ENCODE assay signal across 24 cellular contexts in genomic region chr2:195574305-195574704, GRCh38.
DNase-seq lines count a peak whose midpoint lies in the region; ATAC-seq, FAIRE-seq and TF ChIP-seq lines count a peak whose summit lies in the region.
"Had no signal": no experiment of that assay in that cellular context is flagged by ENCODE, and none has a peak within 500 bp of the region (broad histone marks: within the 10 kb centered on the region; RNA-seq: fewer than 3 reads in every experiment).

No MANE protein-coding gene starts in this region.

- DNase-seq in CD14-positive monocyte (ENCODE audit: low spot score) (no peak), KBM-7 (peak; percentile 53), GM12878 (ENCODE audit: low read depth, low spot score) (no peak), NCI-H187 (lab: John Stamatoyannopoulos, UW) (no peak), NCI-H69 (lab: John Stamatoyannopoulos, UW) (no peak), NCI-H82 (lab: John Stamatoyannopoulos, UW) (no peak), type B pancreatic cell (ENCODE audit: extremely low spot score, unreplicated experiment) (no peak)
- DNase-seq in naive thymus-derived CD4-positive, alpha-beta T cell: no peak
- DNase-seq: activated CD8-positive, alpha-beta T cell treated with anti-CD3 and anti-CD28 coated beads for 36 hours; caudate nucleus; DMS79 treated with DMSO at 0.1 percent for 48 hours; heart left ventricle; left colon; MG63; NCI-H526; RPMI8226; T1000; uterus had no signal

- no peak overlapping the region for H2AFZ ChIP-seq in GM12878 (ENCODE audit: control insufficient read depth, low read depth, low read length)

- no peaks in the 10 kb centered on the region for H3K27me3 ChIP-seq in GM12878 (replicated peaks in 1 of 2; ENCODE audit: control insufficient read depth in 2 of 2, insufficient read depth in 2 of 2, low read length in 1 of 2)
- H3K27me3 ChIP-seq in naive thymus-derived CD4-positive, alpha-beta T cell (ENCODE audit: control insufficient read depth in 2 of 2, insufficient read depth in 2 of 2, low read length in 2 of 2): no peaks in the 10 kb centered on the region
- H3K27me3 ChIP-seq: ascending aorta, heart left ventricle, MG63, uterus had no signal

- H3K79me2 ChIP-seq in GM12878 (ENCODE audit: control insufficient read depth, insufficient read depth, low read length): no peaks in the 10 kb centered on the region

- no peak overlapping the region for H3K4me2 ChIP-seq in GM12878 (ENCODE audit: control insufficient read depth, insufficient read depth)
- H3K4me2 ChIP-seq: GM23338 had no signal

- ATAC-seq in GM12878: no peak
- ATAC-seq in naive thymus-derived CD4-positive, alpha-beta T cell: peak; percentile 54
- ATAC-seq: activated CD4-positive, CD25-positive, alpha-beta regulatory T cell treated with anti-CD3 and anti-CD28 coated beads, Interleukin-2, amount 50 U/mL, for 24 hours; activated CD8-positive, alpha-beta T cell treated with anti-CD3 and anti-CD28 coated beads for 36 hours; GM23338; left colon had no signal

- no peaks in the 10 kb centered on the region for H3K9me3 Mint-ChIP-seq in CD14-positive monocyte
- peaks cover 0 to 11% (median 0%) of the 10 kb centered on the region in 11 donors for H3K9me3 Mint-ChIP-seq in naive thymus-derived CD4-positive, alpha-beta T cell
- no peaks in the 10 kb centered on the region for H3K9me3 Mint-ChIP-seq in type B pancreatic cell
- H3K9me3 Mint-ChIP-seq: activated CD8-positive, alpha-beta T cell treated with anti-CD3 and anti-CD28 coated beads for 36 hours had no signal

- SMC1A ChIA-PET in GM12878 (lab: Charles Lee; ENCODE audit: uncharacterized antibody, unreplicated experiment): interaction anchor here (1.0 to 8.9 kb wide), 19 partner anchors 9 to 493 kb away, joined by 3 to 244 read pairs (median 13); partner anchors contain the start of genes DNAH7 and SLC39A10

- TF ChIP-seq RAD21 in GM12878 (IDR thresholded peaks at IDR 0.05; ENCODE audit: insufficient read depth, low read depth, low read length): no peak

- H3K4me3 Mint-ChIP-seq in CD14-positive monocyte (peak overlapping the region in 1 of 2 donors; percentile 11), type B pancreatic cell (no peak overlapping the region)
- peak overlapping the region in 1 of 10 donors; percentile 1 for H3K4me3 Mint-ChIP-seq in naive thymus-derived CD4-positive, alpha-beta T cell
- H3K4me3 Mint-ChIP-seq: activated CD8-positive, alpha-beta T cell treated with anti-CD3 and anti-CD28 coated beads for 36 hours; GM23338; neural crest cell had no signal

- POLR2A ChIA-PET in GM12878 (lab: Charles Lee): interaction anchor here (0.6 to 2.9 kb wide), 4 partner anchors 13 to 831 kb away, joined by 3 to 17 read pairs (median 6); no protein-coding TSS in a partner anchor
- POLR2A ChIA-PET in naive thymus-derived CD4-positive, alpha-beta T cell (lab: Charles Lee): interaction anchor here (1.0 to 10.8 kb wide), 5 partner anchors 9 to 85 kb away, joined by 3 to 136 read pairs (median 7); partner anchors contain the start of gene SLC39A10

- no peaks in the 10 kb centered on the region for H3K36me3 Mint-ChIP-seq in CD14-positive monocyte
- peaks cover 0 to 25% (median 5%) of the 10 kb centered on the region in 5 donors for H3K36me3 Mint-ChIP-seq in naive thymus-derived CD4-positive, alpha-beta T cell
- H3K36me3 Mint-ChIP-seq in type B pancreatic cell: no peaks in the 10 kb centered on the region

- H3K27me3 Mint-ChIP-seq in CD14-positive monocyte (ENCODE audit: low read depth in 3 of 3) (no peaks in the 10 kb centered on the region), type B pancreatic cell (no peaks in the 10 kb centered on the region)
- no peaks in the 10 kb centered on the region for H3K27me3 Mint-ChIP-seq in naive thymus-derived CD4-positive, alpha-beta T cell
- H3K27me3 Mint-ChIP-seq: activated CD8-positive, alpha-beta T cell treated with anti-CD3 and anti-CD28 coated beads for 36 hours; progenitor cell of endocrine pancreas had no signal

- in situ Hi-C loops in KBM-7 (cut with MboI; ENCODE audit: low pct_unique_long_range_greater_than_20kb, low sequenced_read_pairs) (no loop called here), GM12878 (cut with MboI) (loop anchor here (10.0 kb wide), 1 partner anchor 490 kb away; the partner anchor contains the start of gene DNAH7)

- H3K4me1 Mint-ChIP-seq in CD14-positive monocyte (peaks cover 28% of the 10 kb centered on the region), type B pancreatic cell (ENCODE audit: unreplicated experiment) (peaks cover 6% of the 10 kb centered on the region)
- peaks cover 33 to 90% (median 82%) of the 10 kb centered on the region in 7 donors for H3K4me1 Mint-ChIP-seq in naive thymus-derived CD4-positive, alpha-beta T cell
- H3K4me1 Mint-ChIP-seq: neural crest cell had no signal

- RAD21 ChIA-PET in GM12878 (lab: Charles Lee; ENCODE audit: unreplicated experiment): interaction anchor here (0.8 to 6.8 kb wide), 13 partner anchors 10 to 494 kb away, joined by 3 to 264 read pairs (median 8); partner anchors contain the start of genes DNAH7 and SLC39A10

- TF ChIP-seq POLR2A in GM12878 (IDR thresholded peaks at IDR 0.05; ENCODE audit: low read depth, low read length): no peak

- intact Hi-C loops in CD14-positive monocyte (cut with micrococcal nuclease) (loop anchor here in 1 of 2 donors (10.0 kb wide), 1 partner anchor 80 kb away; the partner anchor contains the start of gene SLC39A10), GM12878 (cut with micrococcal nuclease; ENCODE audit: unreplicated experiment) (no loop called here)
- intact Hi-C loops in naive thymus-derived CD4-positive, alpha-beta T cell (cut with micrococcal nuclease): no loop called here

- no peak overlapping the region for H3K9ac ChIP-seq in GM12878 (ENCODE audit: control insufficient read depth, insufficient read depth, low read length)

- no peaks in the 10 kb centered on the region for H4K20me1 ChIP-seq in GM12878 (ENCODE audit: control insufficient read depth, insufficient read depth)

- FAIRE-seq in GM12878 (lab: Jason Lieb, UNC): no peak
- FAIRE-seq: GM19239 had no signal

- 82% methylated on average over 2 of the region's 2 CpGs for WGBS in GM12878 (ENCODE audit: insufficient coverage, insufficient replicate concordance, low lambda C conversion rate, missing lambda C conversion rate)

- no peak for TF ChIP-seq CTCF in CD14-positive monocyte (IDR thresholded peaks at IDR 0.05)
- TF ChIP-seq CTCF in GM12878 (IDR thresholded peaks at IDR 0.05 in 2 of 3, conservative IDR thresholded peaks at IDR 0.05 in 1 of 3; ENCODE audit: control insufficient read depth in 2 of 3, extremely low read depth in 1 of 3, insufficient read depth in 1 of 3, low read depth in 3 of 3, low read length in 3 of 3): no peak
- no peak for TF ChIP-seq CTCF in type B pancreatic cell (conservative IDR thresholded peaks at IDR 0.05)

- CTCF ChIA-PET in GM12878 (lab: Yijun Ruan, JAX): interaction anchor here (0.8 to 7.8 kb wide), 13 partner anchors 14 to 493 kb away, joined by 3 to 221 read pairs (median 12); partner anchors contain the start of genes DNAH7 and SLC39A10
- CTCF ChIA-PET in naive thymus-derived CD4-positive, alpha-beta T cell (lab: Charles Lee): interaction anchor here (0.6 to 5.5 kb wide), 8 partner anchors 14 to 263 kb away, joined by 3 to 60 read pairs (median 12); partner anchors contain the start of gene SLC39A10

- H3K27ac ChIP-seq in GM12878 (ENCODE audit: control insufficient read depth, insufficient read depth): no peak overlapping the region
- H3K27ac ChIP-seq in naive thymus-derived CD4-positive, alpha-beta T cell (ENCODE audit: low read depth, low read length): no peak overlapping the region
- H3K27ac ChIP-seq: ascending aorta, heart left ventricle, uterus had no signal

- H3K36me3 ChIP-seq in GM12878 (ENCODE audit: control insufficient read depth in 2 of 2, insufficient read depth in 2 of 2, low read length in 1 of 2): no peaks in the 10 kb centered on the region
- no peaks in the 10 kb centered on the region for H3K36me3 ChIP-seq in naive thymus-derived CD4-positive, alpha-beta T cell (ENCODE audit: control insufficient read depth in 2 of 3, insufficient read depth in 3 of 3, low read length in 3 of 3)
- H3K36me3 ChIP-seq: ascending aorta, heart left ventricle, MG63, uterus had no signal

- H3K4me3 ChIP-seq in GM12878: no peak overlapping the region
- no peak overlapping the region for H3K4me3 ChIP-seq in naive thymus-derived CD4-positive, alpha-beta T cell (ENCODE audit: low read length)
- H3K4me3 ChIP-seq: ascending aorta, GM23338, heart left ventricle, MG63, uterus had no signal

- no peaks in the 10 kb centered on the region; the same call in 1 of the 2 replicates for H3K4me1 ChIP-seq in GM12878 (ENCODE audit: control insufficient read depth, insufficient read depth, low read length)
- peaks cover 5 to 50% of the 10 kb centered on the region in 2 donors for H3K4me1 ChIP-seq in naive thymus-derived CD4-positive, alpha-beta T cell (ENCODE audit: control insufficient read depth in 2 of 2, insufficient read depth in 2 of 2, low read length in 2 of 2)
- H3K4me1 ChIP-seq: uterus had no signal

- H3K27ac Mint-ChIP-seq in CD14-positive monocyte (peak overlapping the region; percentile 79 to 95 (median 87)), type B pancreatic cell (no peak overlapping the region)
- peak overlapping the region in 6 of 9 donors; percentile 12 to 91 (median 68) for H3K27ac Mint-ChIP-seq in naive thymus-derived CD4-positive, alpha-beta T cell
- H3K27ac Mint-ChIP-seq: activated CD8-positive, alpha-beta T cell treated with anti-CD3 and anti-CD28 coated beads for 36 hours; GM23338; progenitor cell of endocrine pancreas had no signal

- no peak for TF ChIP-seq EP300 in GM12878 (IDR thresholded peaks at IDR 0.05; ENCODE audit: borderline replicate concordance in 1 of 2, control insufficient read depth in 1 of 2, low read depth in 2 of 2, low read length in 2 of 2)

- no peaks in the 10 kb centered on the region for H3K9me3 ChIP-seq in GM12878 (replicated peaks; ENCODE audit: control insufficient read depth, insufficient read depth, low read length)
- no peaks in the 10 kb centered on the region for H3K9me3 ChIP-seq in naive thymus-derived CD4-positive, alpha-beta T cell (ENCODE audit: control insufficient read depth in 2 of 3, low read length in 3 of 3)
- H3K9me3 ChIP-seq: ascending aorta, heart left ventricle, uterus had no signal

- no TSS peak for BruUV-seq in GM12878 (replicated peaks; lab: Mats Ljungman, UMichigan)

TF ChIP-seq in GM12878, 131 proteins besides CTCF, POLR2A, EP300 and RAD21:
- TF ChIP-seq PKNOX1 (IDR thresholded peaks at IDR 0.05) (no peak), SPI1 (IDR thresholded peaks at IDR 0.05; ENCODE audit: borderline replicate concordance, insufficient read depth, low read depth, low read length) (peak; percentile 32; the same call in 1 of the 2 replicates)
